In the genomic region with DNA sequence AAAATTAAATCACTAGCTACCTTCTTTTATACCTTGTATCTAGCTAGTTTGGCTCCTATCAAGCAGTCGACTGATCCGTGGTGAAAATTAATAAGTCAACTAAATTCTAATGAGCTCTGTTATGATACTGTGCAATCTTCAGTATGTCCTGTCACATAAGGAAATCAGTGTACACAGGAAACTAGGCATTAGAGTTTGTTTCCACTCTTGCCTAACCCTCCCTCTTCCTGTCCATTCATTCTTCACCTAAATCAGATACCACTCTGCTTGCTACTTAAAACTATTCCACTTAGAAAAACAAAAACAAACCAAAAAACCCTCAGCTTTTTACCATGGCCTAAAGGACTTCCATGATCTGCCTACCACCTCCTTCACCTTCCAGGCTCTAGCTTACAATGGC, we compare ENCODE assay signal across 18 cellular contexts. TPM values are rescaled to one million over a fixed set of nuclear protein-coding genes. Genes with fewer than 3 reads are reported as not detected.
DNase-seq lines count a peak whose midpoint lies in the region; ATAC-seq and TF ChIP-seq lines count a peak whose summit lies in the region.
"Had no signal": no experiment of that assay in that cellular context is flagged by ENCODE, and none has a peak within 500 bp of the region (broad histone marks: within the 10 kb centered on the region; RNA-seq: fewer than 3 reads in every experiment).

No MANE protein-coding gene starts in this region.

- peaks cover 14% of the 10 kb centered on the region for H3K36me3 ChIP-seq in CD4-positive, alpha-beta memory T cell (ENCODE audit: insufficient read depth, low read length)
- H3K36me3 ChIP-seq in thyroid gland, result no peaks in the 10 kb centered on the region

- H3K4me1 ChIP-seq in CD4-positive, alpha-beta memory T cell (ENCODE audit: insufficient read depth, low read length), result peaks cover 27% of the 10 kb centered on the region
- no peaks in the 10 kb centered on the region for H3K4me1 ChIP-seq in thyroid gland

- H3K9me3 Mint-ChIP-seq in activated T-cell treated with anti-CD3 and anti-CD28 coated beads, Interleukin-2, amount 50 U/mL, for 24 hours, result no peaks in the 10 kb centered on the region
- no peaks in the 10 kb centered on the region for H3K9me3 Mint-ChIP-seq in CD4-positive, alpha-beta memory T cell
- H3K9me3 Mint-ChIP-seq in T-helper 2 cell treated with Interferon-gamma antibody and Interleukin-4, amounts not matched to agents 5 μg/mL and 100 μg/mL, for 36 hours, result no peaks in the 10 kb centered on the region
- H3K9me3 Mint-ChIP-seq: CD8-positive, alpha-beta T cell had no signal

- WGBS in thyroid gland, 2 donors, result 78 to 83% methylated on average over 2 of the region's 2 CpGs

- POLR2A ChIA-PET in CD4-positive, alpha-beta memory T cell (lab: Charles Lee; ENCODE audit: partially characterized antibody), result interaction anchor here (0.9 to 6.5 kb wide), 3 partner anchors 10 to 861 kb away, joined by 5 to 66 read pairs (median 7); a partner anchor contains a TSS

- ATAC-seq in GM19324 (IDR thresholded peaks at IDR 0.05; ENCODE audit: low FRiP score, unreplicated experiment), result no peak
- ATAC-seq: CD8-positive, alpha-beta T cell; Panc1; Right ventricle myocardium inferior had no signal

- H3K4me3 Mint-ChIP-seq in activated T-cell treated with anti-CD3 and anti-CD28 coated beads, Interleukin-2, amount 50 U/mL, for 24 hours, result no peak overlapping the region
- no peak overlapping the region for H3K4me3 Mint-ChIP-seq in CD4-positive, alpha-beta memory T cell
- H3K4me3 Mint-ChIP-seq in T-helper 2 cell treated with Interferon-gamma antibody and Interleukin-4, amounts not matched to agents 5 μg/mL and 100 μg/mL, for 36 hours, result peak overlapping the region; percentile 1
- H3K4me3 Mint-ChIP-seq: CD8-positive, alpha-beta T cell had no signal

- no peak for TF ChIP-seq POLR2A in thyroid gland (IDR thresholded peaks at IDR 0.05)

- peak overlapping the region; percentile 15 for H3K27ac Mint-ChIP-seq in activated T-cell treated with anti-CD3 and anti-CD28 coated beads, Interleukin-2, amount 50 U/mL, for 24 hours
- peak overlapping the region in 4 of 7 donors; percentile 2 to 19 (median 7) for H3K27ac Mint-ChIP-seq in CD4-positive, alpha-beta memory T cell
- H3K27ac Mint-ChIP-seq in T-helper 2 cell treated with Interferon-gamma antibody and Interleukin-4, amounts not matched to agents 5 μg/mL and 100 μg/mL, for 36 hours, result peak overlapping the region; percentile 32
- H3K27ac Mint-ChIP-seq: CD8-positive, alpha-beta T cell had no signal

- TF ChIP-seq CTCF in thyroid gland (IDR thresholded peaks at IDR 0.05), result no peak

- H3K27ac ChIP-seq in CD4-positive, alpha-beta memory T cell (ENCODE audit: low read depth, low read length), result no peak overlapping the region
- H3K27ac ChIP-seq in thyroid gland, result no peak overlapping the region

- H3K9me3 ChIP-seq in CD4-positive, alpha-beta memory T cell (ENCODE audit: control insufficient read depth in 1 of 2, low read length in 2 of 2), result no peaks in the 10 kb centered on the region
- no peaks in the 10 kb centered on the region for H3K9me3 ChIP-seq in thyroid gland

- no peaks in the 10 kb centered on the region for H3K27me3 ChIP-seq in CD4-positive, alpha-beta memory T cell (ENCODE audit: insufficient read depth, low read length)
- no peaks in the 10 kb centered on the region for H3K27me3 ChIP-seq in thyroid gland

- DNase-seq in activated T-cell treated with anti-CD3 and anti-CD28 coated beads, Interleukin-2, amount 50 U/mL, for 24 hours, result no peak
- no peak for DNase-seq in activated T-cell treated with anti-CD3 and anti-CD28 coated beads, Interleukin-2, amount 50 U/mL, for 1 hour
- no peak for DNase-seq in CD4-positive, alpha-beta memory T cell
- DNase-seq in T-helper 2 cell treated with Interferon-gamma antibody and Interleukin-4, amounts not matched to agents 5 μg/mL and 100 μg/mL, for 36 hours (ENCODE audit: low spot score), result no peak
- DNase-seq in iris pigment epithelial cell (ENCODE audit: low read depth) (peak; percentile 58), NCI-H1694 (lab: John Stamatoyannopoulos, UW) (no peak), thyroid gland (no peak)
- DNase-seq: CD8-positive, alpha-beta T cell; H7; NCI-H1105 treated with DMSO at 0.1 percent for 48 hours; NCI-H187 treated with DMSO at 0.1 percent for 48 hours; NCI-H2171; NCI-H774 had no signal

- no peaks in the 10 kb centered on the region for H3K27me3 Mint-ChIP-seq in activated T-cell treated with anti-CD3 and anti-CD28 coated beads, Interleukin-2, amount 50 U/mL, for 24 hours
- no peaks in the 10 kb centered on the region for H3K27me3 Mint-ChIP-seq in CD4-positive, alpha-beta memory T cell
- H3K27me3 Mint-ChIP-seq in T-helper 2 cell treated with Interferon-gamma antibody and Interleukin-4, amounts not matched to agents 5 μg/mL and 100 μg/mL, for 36 hours (ENCODE audit: low read depth), result no peaks in the 10 kb centered on the region

- CTCF ChIA-PET in CD4-positive, alpha-beta memory T cell (lab: Charles Lee; ENCODE audit: partially characterized antibody), result interaction anchor here (1.5 to 3.4 kb wide), 5 partner anchors 14 to 185 kb away, joined by 3 to 13 read pairs (median 5); a partner anchor contains a TSS

- H3K4me1 Mint-ChIP-seq in activated T-cell treated with anti-CD3 and anti-CD28 coated beads, Interleukin-2, amount 50 U/mL, for 24 hours (ENCODE audit: low read depth), result peaks cover 25% of the 10 kb centered on the region
- H3K4me1 Mint-ChIP-seq in CD4-positive, alpha-beta memory T cell, result peaks cover 11 to 20% (median 15%) of the 10 kb centered on the region in 4 donors
- peaks cover 28% of the 10 kb centered on the region for H3K4me1 Mint-ChIP-seq in T-helper 2 cell treated with Interferon-gamma antibody and Interleukin-4, amounts not matched to agents 5 μg/mL and 100 μg/mL, for 36 hours (ENCODE audit: low read depth)

- H3K4me3 ChIP-seq in CD4-positive, alpha-beta memory T cell (ENCODE audit: low read length in 2 of 2), result no peak overlapping the region
- H3K4me3 ChIP-seq in thyroid gland (replicated peaks in 1 of 3), result no peak overlapping the region

- intact Hi-C loops in CD4-positive, alpha-beta memory T cell (cut with micrococcal nuclease), result no loop called here
- intact Hi-C loops in thyroid gland (cut with DNase I), result no loop called here

- peaks cover 93% of the 10 kb centered on the region for H3K36me3 Mint-ChIP-seq in activated T-cell treated with anti-CD3 and anti-CD28 coated beads, Interleukin-2, amount 50 U/mL, for 24 hours (ENCODE audit: low read depth)
- H3K36me3 Mint-ChIP-seq in CD4-positive, alpha-beta memory T cell, result peaks cover 32 to 51% of the 10 kb centered on the region in 2 donors
- H3K36me3 Mint-ChIP-seq in T-helper 2 cell treated with Interferon-gamma antibody and Interleukin-4, amounts not matched to agents 5 μg/mL and 100 μg/mL, for 36 hours (ENCODE audit: low read depth), result peaks cover 61% of the 10 kb centered on the region

RNA-seq across cellular contexts. Expression of a gene that starts 8.0 kb away (rescaled TPM):
- 10 to 100 TPM; 21.5 to 24.6 TPM for total RNA-seq in CD4-positive, alpha-beta memory T cell
- polyA plus RNA-seq in CD4-positive, alpha-beta memory T cell, result 10 to 100 TPM; 18.4 to 19.0 TPM
- total RNA-seq in thyroid gland, result 10 to 100 TPM in 1 of 4 donors, 1 to 10 TPM in 3; 7.3 to 10.9 (median 7.8) TPM

RNA-seq across cellular contexts. Expression of a gene that starts 14.9 kb away (rescaled TPM):
- total RNA-seq in CD4-positive, alpha-beta memory T cell, result 100 to 1,000 TPM; 589 to 632 TPM
- 100 to 1,000 TPM; 242 to 270 TPM for polyA plus RNA-seq in CD4-positive, alpha-beta memory T cell
- 100 to 1,000 TPM; 356 to 655 (median 412) TPM for total RNA-seq in thyroid gland

RNA-seq across cellular contexts. Expression of a gene that starts 44.3 kb away (rescaled TPM):
- not detected for total RNA-seq in CD4-positive, alpha-beta memory T cell
- polyA plus RNA-seq in CD4-positive, alpha-beta memory T cell, result not detected
- 10 to 100 TPM in 1 of 4 donors, 1 to 10 TPM in 3; 1.6 to 13.4 (median 5.4) TPM for total RNA-seq in thyroid gland
- total RNA-seq: CD8-positive, alpha-beta T cell; Daoy; H7; NCI-H460 had no signal
